ENCODE assay signal across 10 cellular contexts in the genomic region with DNA sequence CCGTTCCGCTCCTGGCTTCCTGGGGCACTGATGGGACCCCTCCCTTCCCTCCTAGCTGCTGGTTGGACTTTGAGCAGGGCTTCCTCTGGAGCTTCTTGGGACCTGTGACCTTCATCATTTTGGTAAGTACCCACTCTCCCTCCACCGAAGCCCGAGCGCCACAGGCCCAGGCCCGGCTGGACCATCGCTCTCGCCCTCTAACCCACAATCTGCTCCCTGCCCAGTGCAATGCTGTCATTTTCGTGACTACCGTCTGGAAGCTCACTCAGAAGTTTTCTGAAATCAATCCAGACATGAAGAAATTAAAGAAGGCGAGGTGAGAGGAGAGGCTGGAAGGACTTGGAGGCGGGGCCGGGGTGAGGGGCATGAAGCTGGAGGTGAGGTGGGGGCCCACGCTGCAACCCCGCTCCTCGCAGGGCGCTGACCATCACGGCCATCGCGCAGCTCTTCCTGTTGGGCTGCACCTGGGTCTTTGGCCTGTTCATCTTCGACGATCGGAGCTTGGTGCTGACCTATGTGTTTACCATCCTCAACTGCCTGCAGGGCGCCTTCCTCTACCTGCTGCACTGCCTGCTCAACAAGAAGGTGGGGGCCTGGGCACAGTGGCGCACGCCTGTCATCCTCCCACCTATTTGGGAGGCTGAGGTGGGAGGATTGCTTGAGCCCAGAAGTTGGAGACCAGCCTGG. TPM values are rescaled to one million over a fixed set of nuclear protein-coding genes. Genes with fewer than 3 reads are reported as not detected.
DNase-seq lines count a peak whose midpoint lies in the region; ATAC-seq and TF ChIP-seq lines count a peak whose summit lies in the region.
"Had no signal": no experiment of that assay in that cellular context is flagged by ENCODE, and none has a peak within 500 bp of the region (broad histone marks: within the 10 kb centered on the region; RNA-seq: fewer than 3 reads in every experiment).

No MANE protein-coding gene starts in this region.

- no peaks in the 10 kb centered on the region for H3K27me3 Mint-ChIP-seq in activated naive CD8-positive, alpha-beta T cell treated with anti-CD3 and anti-CD28 coated beads, Interleukin-2, amount 50 U/mL, for 24 hours

- H3K36me3 ChIP-seq in mucosa of rectum (ENCODE audit: control insufficient read depth in 2 of 2, insufficient read depth in 2 of 2, low read length in 2 of 2): peaks cover 74 to 80% of the 10 kb centered on the region in 2 donors
- H3K36me3 ChIP-seq in osteoblast (ENCODE audit: insufficient read depth, low read length): peaks cover 89% of the 10 kb centered on the region

- peaks cover 30% of the 10 kb centered on the region for H4K20me1 ChIP-seq in osteoblast (ENCODE audit: insufficient read depth, low read length)

- H3K4me1 ChIP-seq in mucosa of rectum (ENCODE audit: control insufficient read depth in 2 of 2, insufficient read depth in 2 of 2, low read length in 2 of 2) (peaks cover 20 to 23% of the 10 kb centered on the region in 2 donors), osteoblast (ENCODE audit: insufficient read depth, low read length) (peaks cover 4% of the 10 kb centered on the region)

- H3K9ac ChIP-seq in mucosa of rectum (ENCODE audit: low read depth in 1 of 2, low read length in 2 of 2): peak overlapping the region in 1 of 2 donors; percentile 22

- peaks cover 19% of the 10 kb centered on the region for H3K79me2 ChIP-seq in osteoblast (ENCODE audit: insufficient read depth, low read length)

- peak overlapping the region; percentile 56 to 71 for H3K27ac ChIP-seq in mucosa of rectum (ENCODE audit: low read depth in 2 of 2, low read length in 2 of 2)
- no peak overlapping the region for H3K27ac ChIP-seq in osteoblast (ENCODE audit: low read depth, low read length)

- in situ Hi-C loops in GM13976 (cut with MboI; ENCODE audit: low sequenced_read_pairs, unreplicated experiment): no loop called here

- no peaks in the 10 kb centered on the region for H3K27me3 ChIP-seq in mucosa of rectum (ENCODE audit: control insufficient read depth in 2 of 2, insufficient read depth in 2 of 2, low read length in 2 of 2)
- H3K27me3 ChIP-seq in osteoblast (ENCODE audit: insufficient read depth, low read length): no peaks in the 10 kb centered on the region
- H3K27me3 ChIP-seq: body of pancreas had no signal

- no peak overlapping the region for H3K4me3 Mint-ChIP-seq in activated naive CD8-positive, alpha-beta T cell treated with anti-CD3 and anti-CD28 coated beads, Interleukin-2, amount 50 U/mL, for 24 hours

- peaks cover 31% of the 10 kb centered on the region for H3K4me1 Mint-ChIP-seq in activated naive CD8-positive, alpha-beta T cell treated with anti-CD3 and anti-CD28 coated beads, Interleukin-2, amount 50 U/mL, for 24 hours

- no peak for ATAC-seq in activated naive CD8-positive, alpha-beta T cell treated with anti-CD3 and anti-CD28 coated beads, Interleukin-2, amount 50 U/mL, for 24 hours

- peak; percentile 6 for DNase-seq in AG08396 (ENCODE audit: low spot score)
- DNase-seq in GM13976 (ENCODE audit: low spot score): peak; percentile 18
- DNase-seq in activated naive CD8-positive, alpha-beta T cell treated with anti-CD3 and anti-CD28 coated beads, Interleukin-2, amount 50 U/mL, for 24 hours: no peak
- DNase-seq in AG08395 (ENCODE audit: low spot score): no peak
- no peak for DNase-seq in osteoblast (ENCODE audit: insufficient read length, low spot score, missing footprints)
- DNase-seq in NCI-H510A treated with DMSO at 0.1 percent for 48 hours (lab: John Stamatoyannopoulos, UW): no peak
- DNase-seq in DMS 273 treated with DMSO at 0.1 percent for 48 hours (lab: John Stamatoyannopoulos, UW): no peak

- no peak overlapping the region for H2AFZ ChIP-seq in osteoblast (ENCODE audit: low read length)

- TF ChIP-seq CTCF in GM13976 (IDR thresholded peaks at IDR 0.05; ENCODE audit: borderline replicate concordance, control extremely low read depth, extremely low read depth, insufficient read depth, missing control alignments) (no peak), osteoblast (IDR thresholded peaks at IDR 0.05; ENCODE audit: extremely low read depth, low read depth, low read length) (no peak)

- peaks cover 71% of the 10 kb centered on the region for H3K36me3 Mint-ChIP-seq in activated naive CD8-positive, alpha-beta T cell treated with anti-CD3 and anti-CD28 coated beads, Interleukin-2, amount 50 U/mL, for 24 hours (ENCODE audit: low read depth)

- no peaks in the 10 kb centered on the region for H3K9me3 Mint-ChIP-seq in activated naive CD8-positive, alpha-beta T cell treated with anti-CD3 and anti-CD28 coated beads, Interleukin-2, amount 50 U/mL, for 24 hours
- H3K9me3 Mint-ChIP-seq: neural crest cell had no signal

- no peak overlapping the region for H3K4me3 ChIP-seq in mucosa of rectum (ENCODE audit: low read length in 2 of 2)
- H3K4me3 ChIP-seq in osteoblast (ENCODE audit: insufficient read depth, low read length): no peak overlapping the region
- H3K4me3 ChIP-seq: body of pancreas had no signal

- H3K4me2 ChIP-seq in osteoblast (ENCODE audit: insufficient read depth, low read length): no peak overlapping the region

- H3K9me3 ChIP-seq in mucosa of rectum (ENCODE audit: control insufficient read depth in 2 of 2, low read length in 2 of 2) (no peaks in the 10 kb centered on the region), osteoblast (ENCODE audit: low read depth, low read length) (no peaks in the 10 kb centered on the region)
- H3K9me3 ChIP-seq: body of pancreas had no signal

- H3K27ac Mint-ChIP-seq in activated naive CD8-positive, alpha-beta T cell treated with anti-CD3 and anti-CD28 coated beads, Interleukin-2, amount 50 U/mL, for 24 hours: peak overlapping the region; percentile 70

RNA-seq across cellular contexts. Expression of a gene that starts 12.4 kb away (rescaled TPM):
- total RNA-seq in osteoblast: 42.1 and 49.2 TPM in 2 replicates

RNA-seq across cellular contexts. Expression of a gene that starts 25.5 kb away (rescaled TPM):
- total RNA-seq in osteoblast: 16.8 and 25.3 TPM in 2 replicates

RNA-seq across cellular contexts. Expression of a gene that starts 26.3 kb away (rescaled TPM):
- 138 and 167 TPM in 2 replicates for total RNA-seq in osteoblast

Comparison
In these comparisons a context has a peak if more than half of its experiments do, and no peak if none do; other contexts are left out.
1. DNase-seq: peak in AG08396 (single experiment) and GM13976 (single experiment); none in activated naive CD8-positive, alpha-beta T cell treated with anti-CD3 and anti-CD28 coated beads, Interleukin-2, amount 50 U/mL, for 24 hours (single experiment), AG08395 (single experiment), osteoblast (single experiment), NCI-H510A treated with DMSO at 0.1 percent for 48 hours (single experiment) and DMS 273 treated with DMSO at 0.1 percent for 48 hours (single experiment).